13 cellular contexts compared by ENCODE assay signal in genomic region chr7:3068568-3068967, GRCh38. TPM values are rescaled to one million over a fixed set of nuclear protein-coding genes. Genes with fewer than 3 reads are reported as not detected.
DNase-seq lines count a peak whose midpoint lies in the region; ATAC-seq and TF ChIP-seq lines count a peak whose summit lies in the region.
"Had no signal": no experiment of that assay in that cellular context is flagged by ENCODE, and none has a peak within 500 bp of the region (broad histone marks: within the 10 kb centered on the region; RNA-seq: fewer than 3 reads in every experiment).

No MANE protein-coding gene starts in this region.

- intact Hi-C loops in activated CD8-positive, alpha-beta T cell treated with anti-CD3 and anti-CD28 coated beads for 36 hours (cut with micrococcal nuclease), result loop anchor here (5.0 to 10.0 kb wide), 4 partner anchors 84 to 204 kb away; no protein-coding TSS in a partner anchor
- intact Hi-C loops in gastrocnemius medialis (cut with DNase I; ENCODE audit: low total_unique reads), result no loop called here

- H3F3A ChIP-seq in smooth muscle cell (ENCODE audit: low read depth), result no peaks in the 10 kb centered on the region

- peak overlapping the region; percentile 16 for H3K27ac ChIP-seq in smooth muscle cell (ENCODE audit: low read depth)
- no peak overlapping the region for H3K27ac ChIP-seq in gastrocnemius medialis
- H3K27ac ChIP-seq: dorsolateral prefrontal cortex, heart left ventricle, right atrium auricular region had no signal

- H3K27me3 Mint-ChIP-seq in activated CD4-positive, alpha-beta T cell treated with anti-CD3 and anti-CD28 coated beads, Interleukin-2, amount 10 ng/mL, durations not matched to agents 7 days and 5 days, result no peaks in the 10 kb centered on the region
- H3K27me3 Mint-ChIP-seq in activated CD8-positive, alpha-beta T cell treated with anti-CD3 and anti-CD28 coated beads for 36 hours, result no peaks in the 10 kb centered on the region

- H3K79me2 ChIP-seq in smooth muscle cell (ENCODE audit: low read depth), result no peaks in the 10 kb centered on the region

- in situ Hi-C loops in gastrocnemius medialis (cut with MboI; ENCODE audit: low sequenced_read_pairs in 4 of 4), result no loop called here

- H3K9ac ChIP-seq in smooth muscle cell (ENCODE audit: low read depth), result no peak overlapping the region

- no peak overlapping the region for H2AFZ ChIP-seq in smooth muscle cell (ENCODE audit: low read depth)

- ATAC-seq in HG02973 (IDR thresholded peaks at IDR 0.05; ENCODE audit: unreplicated experiment), result peak; percentile 43
- ATAC-seq in activated CD8-positive, alpha-beta T cell treated with anti-CD3 and anti-CD28 coated beads for 36 hours, result no peak
- ATAC-seq in gastrocnemius medialis, result no peak

- no peak for DNase-seq in activated CD4-positive, alpha-beta T cell treated with anti-CD3 and anti-CD28 coated beads, Interleukin-2, amount 10 ng/mL, durations not matched to agents 7 days and 5 days
- no peak for DNase-seq in activated CD4-positive, alpha-beta T cell treated with anti-CD3 and anti-CD28 coated beads for 4 hours
- peak; percentile 53 for DNase-seq in activated CD8-positive, alpha-beta T cell treated with anti-CD3 and anti-CD28 coated beads for 36 hours
- DNase-seq in smooth muscle cell (lab: John Stamatoyannopoulos, UW; ENCODE audit: unreplicated experiment) (no peak), NCI-H2227 treated with DMSO at 0.1 percent for 48 hours (lab: John Stamatoyannopoulos, UW) (no peak), gastrocnemius medialis (no peak), NCI-H2029 (lab: John Stamatoyannopoulos, UW) (no peak)
- DNase-seq: dorsolateral prefrontal cortex, heart left ventricle, mammary epithelial cell, NCI-H1092 treated with DMSO at 0.1 percent for 48 hours had no signal

- CTCF ChIA-PET in activated CD4-positive, alpha-beta T cell treated with anti-CD3 and anti-CD28 coated beads, Interleukin-2, amount 10 ng/mL, durations not matched to agents 7 days and 5 days (lab: Charles Lee), result interaction anchor here (0.6 to 3.9 kb wide), 7 partner anchors 17 to 83 kb away, joined by 3 to 17 read pairs (median 3); no protein-coding TSS in a partner anchor
- CTCF ChIA-PET in activated CD8-positive, alpha-beta T cell treated with anti-CD3 and anti-CD28 coated beads for 36 hours (lab: Charles Lee), result interaction anchor here (0.9 to 8.6 kb wide), 3 partner anchors 23 to 181 kb away, joined by 3 to 101 read pairs (median 4); no protein-coding TSS in a partner anchor

- peak overlapping the region; percentile 5 for H3K4me2 ChIP-seq in smooth muscle cell

- H3K9me3 Mint-ChIP-seq in activated CD4-positive, alpha-beta T cell treated with anti-CD3 and anti-CD28 coated beads, Interleukin-2, amount 10 ng/mL, durations not matched to agents 7 days and 5 days, result peaks cover 30% of the 10 kb centered on the region
- peaks cover 26% of the 10 kb centered on the region for H3K9me3 Mint-ChIP-seq in activated CD8-positive, alpha-beta T cell treated with anti-CD3 and anti-CD28 coated beads for 36 hours

- H3K9me3 ChIP-seq in smooth muscle cell (replicated peaks; ENCODE audit: low read depth) (no peaks in the 10 kb centered on the region), gastrocnemius medialis (no peaks in the 10 kb centered on the region)
- H3K9me3 ChIP-seq: right atrium auricular region had no signal

- no peak for TF ChIP-seq CTCF in activated CD8-positive, alpha-beta T cell treated with anti-CD3 and anti-CD28 coated beads for 36 hours (IDR thresholded peaks at IDR 0.05)
- TF ChIP-seq CTCF in smooth muscle cell (IDR thresholded peaks at IDR 0.05; ENCODE audit: borderline replicate concordance, insufficient read depth, poor library complexity, severe bottlenecking) (no peak), gastrocnemius medialis (IDR thresholded peaks at IDR 0.05 in 4 of 5, conservative IDR thresholded peaks at IDR 0.05 in 1 of 5) (no peak)

- peaks cover 70% of the 10 kb centered on the region for H3K4me1 Mint-ChIP-seq in activated CD4-positive, alpha-beta T cell treated with anti-CD3 and anti-CD28 coated beads, Interleukin-2, amount 10 ng/mL, durations not matched to agents 7 days and 5 days
- H3K4me1 Mint-ChIP-seq in activated CD8-positive, alpha-beta T cell treated with anti-CD3 and anti-CD28 coated beads for 36 hours (ENCODE audit: low read depth), result peaks cover 67% of the 10 kb centered on the region

- WGBS in smooth muscle cell (ENCODE audit: low lambda C conversion rate), result 35% methylated on average over 4 of the region's 4 CpGs

- no peak for TF ChIP-seq POLR2A in gastrocnemius medialis (IDR thresholded peaks at IDR 0.05)

- H3K4me3 ChIP-seq in smooth muscle cell, result no peak overlapping the region
- H3K4me3 ChIP-seq in gastrocnemius medialis, result no peak overlapping the region
- H3K4me3 ChIP-seq: dorsolateral prefrontal cortex, heart left ventricle, right atrium auricular region had no signal

- peaks cover 34% of the 10 kb centered on the region for H3K36me3 Mint-ChIP-seq in activated CD4-positive, alpha-beta T cell treated with anti-CD3 and anti-CD28 coated beads, Interleukin-2, amount 10 ng/mL, durations not matched to agents 7 days and 5 days (ENCODE audit: low read depth)
- H3K36me3 Mint-ChIP-seq in activated CD8-positive, alpha-beta T cell treated with anti-CD3 and anti-CD28 coated beads for 36 hours (ENCODE audit: low read depth), result peaks cover 22% of the 10 kb centered on the region

- H3K36me3 ChIP-seq in smooth muscle cell (ENCODE audit: low read depth), result no peaks in the 10 kb centered on the region
- no peaks in the 10 kb centered on the region for H3K36me3 ChIP-seq in gastrocnemius medialis
- H3K36me3 ChIP-seq: heart left ventricle, right atrium auricular region had no signal

- peak overlapping the region; percentile 39 for H3K27ac Mint-ChIP-seq in activated CD4-positive, alpha-beta T cell treated with anti-CD3 and anti-CD28 coated beads, Interleukin-2, amount 10 ng/mL, durations not matched to agents 7 days and 5 days
- peak overlapping the region; percentile 88 for H3K27ac Mint-ChIP-seq in activated CD8-positive, alpha-beta T cell treated with anti-CD3 and anti-CD28 coated beads for 36 hours

- H3K4me1 ChIP-seq in smooth muscle cell (ENCODE audit: low read depth) (no peaks in the 10 kb centered on the region), gastrocnemius medialis (no peaks in the 10 kb centered on the region)
- H3K4me1 ChIP-seq: right atrium auricular region had no signal

- H3K27me3 ChIP-seq in smooth muscle cell (ENCODE audit: low read depth) (no peaks in the 10 kb centered on the region), gastrocnemius medialis (no peaks in the 10 kb centered on the region)
- H3K27me3 ChIP-seq: right atrium auricular region had no signal

- H4K20me1 ChIP-seq in smooth muscle cell (ENCODE audit: low read depth), result no peaks in the 10 kb centered on the region

- POLR2A ChIA-PET in activated CD4-positive, alpha-beta T cell treated with anti-CD3 and anti-CD28 coated beads, Interleukin-2, amount 10 ng/mL, durations not matched to agents 7 days and 5 days (lab: Charles Lee), result no interaction called here
- POLR2A ChIA-PET in activated CD8-positive, alpha-beta T cell treated with anti-CD3 and anti-CD28 coated beads for 36 hours (lab: Charles Lee), result interaction anchor here (0.9 to 2.2 kb wide), 6 partner anchors 13 to 39 kb away, joined by 3 to 15 read pairs (median 4); no protein-coding TSS in a partner anchor

- H3K4me3 Mint-ChIP-seq in activated CD4-positive, alpha-beta T cell treated with anti-CD3 and anti-CD28 coated beads, Interleukin-2, amount 10 ng/mL, durations not matched to agents 7 days and 5 days, result no peak overlapping the region
- no peak overlapping the region for H3K4me3 Mint-ChIP-seq in activated CD8-positive, alpha-beta T cell treated with anti-CD3 and anti-CD28 coated beads for 36 hours

RNA-seq across cellular contexts. Expression of gene CARD11, which starts 24.9 kb away (rescaled TPM):
- total RNA-seq in activated CD4-positive, alpha-beta T cell treated with anti-CD3 and anti-CD28 coated beads, Interleukin-2, amount 10 ng/mL, durations not matched to agents 7 days and 5 days, result 100 to 1,000 TPM; 160 to 167 TPM
- 100 to 1,000 TPM in 1 of 2 experiments, 10 to 100 TPM in 1; 98.3 to 103 TPM for total RNA-seq in activated CD8-positive, alpha-beta T cell treated with anti-CD3 and anti-CD28 coated beads for 36 hours
- total RNA-seq in smooth muscle cell (0.45 and 2.4 TPM in 2 replicates), gastrocnemius medialis (under 1 TPM in 1 of 4 donors, not detected in 3; 0.13 TPM)
- 1.3 and 2.8 TPM in 2 replicates for polyA plus RNA-seq in smooth muscle cell

Comparison
In these comparisons a context has a peak if more than half of its experiments do, and no peak if none do; other contexts are left out.
1. RNA of gene CARD11, which starts 24.9 kb away (total RNA-seq): 160 to 167 TPM in activated CD4-positive, alpha-beta T cell treated with anti-CD3 and anti-CD28 coated beads, Interleukin-2, amount 10 ng/mL, durations not matched to agents 7 days and 5 days and 98.3 to 103 TPM in activated CD8-positive, alpha-beta T cell treated with anti-CD3 and anti-CD28 coated beads for 36 hours; 0.45 to 2.4 TPM in smooth muscle cell and 0.13 TPM in gastrocnemius medialis; every median in the first group is over 10 times any median in the second.